ENCODE assay signal across 8 cellular contexts in genomic region chr19:52270266-52270885, GRCh38. TPM values are rescaled to one million over a fixed set of nuclear protein-coding genes. Genes with fewer than 3 reads are reported as not detected.
DNase-seq lines count a peak whose midpoint lies in the region; ATAC-seq and TF ChIP-seq lines count a peak whose summit lies in the region.

No MANE protein-coding gene starts in this region.

- H3K4me3 Mint-ChIP-seq in central memory CD8-positive, alpha-beta T cell, result peak overlapping the region; percentile 84

- intact Hi-C loops in A673 (cut with micrococcal nuclease; ENCODE audit: unreplicated experiment) (no loop called here), OCI-LY7 (cut with micrococcal nuclease; ENCODE audit: unreplicated experiment) (no loop called here), lower lobe of right lung (cut with DNase I) (no loop called here), transverse colon (cut with DNase I; ENCODE audit: low total_unique reads) (no loop called here)

- BruUV-seq in A673 (replicated peaks; lab: Mats Ljungman, UMichigan) (no TSS peak), OCI-LY7 (replicated peaks; lab: Mats Ljungman, UMichigan) (no TSS peak)

- peaks cover 48% of the 10 kb centered on the region for H3K4me1 Mint-ChIP-seq in central memory CD8-positive, alpha-beta T cell

- WGBS in transverse colon (ENCODE audit: low coverage in 1 of 2), 2 donors, result 3 to 14% methylated on average over 9 to 11 of the region's 11 CpGs

- no peak for TF ChIP-seq CTCF in A673 (conservative IDR thresholded peaks at IDR 0.05; ENCODE audit: low read depth, low read length)
- no peak for TF ChIP-seq CTCF in GM12864 (IDR thresholded peaks at IDR 0.05; ENCODE audit: low read depth, low read length, missing control alignments)
- no peak for TF ChIP-seq CTCF in OCI-LY7 (conservative IDR thresholded peaks at IDR 0.05; ENCODE audit: low read length)
- no peak for TF ChIP-seq CTCF in lower lobe of right lung (IDR thresholded peaks at IDR 0.05)
- no peak for TF ChIP-seq CTCF in transverse colon (IDR thresholded peaks at IDR 0.05)

- H4K20me1 ChIP-seq in OCI-LY7 (ENCODE audit: insufficient read depth, low read length), result no peaks in the 10 kb centered on the region

- H3K4me1 ChIP-seq in A673 (ENCODE audit: insufficient read depth, low read length, poor library complexity, severe bottlenecking) (peaks cover 3% of the 10 kb centered on the region), OCI-LY7 (ENCODE audit: insufficient read depth, low read length, poor library complexity, severe bottlenecking) (peaks cover 16% of the 10 kb centered on the region), lower lobe of right lung (peaks cover 18% of the 10 kb centered on the region), transverse colon (peaks cover 6 to 16% (median 12%) of the 10 kb centered on the region in 4 donors)

- TF ChIP-seq POLR2A in transverse colon (IDR thresholded peaks at IDR 0.05), result no peak

- H3K36me3 ChIP-seq in A673 (ENCODE audit: insufficient read depth, low read length, poor library complexity, severe bottlenecking), result peaks cover 32% of the 10 kb centered on the region
- peaks cover 47% of the 10 kb centered on the region for H3K36me3 ChIP-seq in OCI-LY7 (ENCODE audit: insufficient read depth, low read length)
- peaks cover 27% of the 10 kb centered on the region for H3K36me3 ChIP-seq in lower lobe of right lung
- H3K36me3 ChIP-seq in transverse colon, result peaks cover 0 to 7% (median 0%) of the 10 kb centered on the region in 4 donors

- H2AFZ ChIP-seq in OCI-LY7 (ENCODE audit: low read length), result peak overlapping the region; percentile 92; the same call in 1 of the 2 replicates

- H3K27ac ChIP-seq in A673 (ENCODE audit: low read depth, low read length, poor library complexity, severe bottlenecking), result peak overlapping the region; percentile 98
- peak overlapping the region; percentile 64 for H3K27ac ChIP-seq in OCI-LY7 (ENCODE audit: low read depth, low read length, poor library complexity, severe bottlenecking)
- peak overlapping the region; percentile 99 for H3K27ac ChIP-seq in lower lobe of right lung
- H3K27ac ChIP-seq in transverse colon, result peak overlapping the region; percentile 94 to 99 (median 96)

- no peak for TF ChIP-seq EP300 in transverse colon (IDR thresholded peaks at IDR 0.05; ENCODE audit: low read depth)

- in situ Hi-C loops in transverse colon (cut with MboI; ENCODE audit: low pct_ligation_motif_present in 1 of 4, low pct_unique_long_range_greater_than_20kb in 1 of 4, low sequenced_read_pairs in 3 of 4), result loop anchor here in 2 of 4 donors (25.0 kb wide), 1 partner anchor 467 kb away; the partner anchor contains the start of gene ZNF611 (in 2 of the 2)

- ATAC-seq in central memory CD8-positive, alpha-beta T cell (replicated peaks; ENCODE audit: extremely low read depth, poor library complexity, severe bottlenecking), result peak; percentile 5
- peak; percentile 41 to 45 for ATAC-seq in lower lobe of right lung

- H3K36me3 Mint-ChIP-seq in central memory CD8-positive, alpha-beta T cell (ENCODE audit: insufficient read depth), result peaks cover 13% of the 10 kb centered on the region

- no peaks in the 10 kb centered on the region for H3K27me3 Mint-ChIP-seq in central memory CD8-positive, alpha-beta T cell

- DNase-seq in A673 (ENCODE audit: low spot score) (peak; percentile 33), GM12864 (ENCODE audit: low read depth) (no peak), OCI-LY7 (ENCODE audit: low spot score) (no peak), lower lobe of right lung (no peak), transverse colon (peak; percentile 12), DMS114 treated with DMSO at 0.1 percent for 48 hours (lab: John Stamatoyannopoulos, UW; ENCODE audit: unreplicated experiment) (no peak)
- DNase-seq in central memory CD8-positive, alpha-beta T cell (ENCODE audit: low spot score in 2 of 2), result no peak
- no peak for DNase-seq in activated CD4-positive, CD25-positive, alpha-beta regulatory T cell treated with anti-CD3 and anti-CD28 coated beads, Interleukin-2, amount 50 U/mL, for 72 hours

- peaks cover 20% of the 10 kb centered on the region for H3K9me3 ChIP-seq in A673 (ENCODE audit: low read depth, low read length, poor library complexity, severe bottlenecking)
- H3K9me3 ChIP-seq in OCI-LY7 (ENCODE audit: low read length), result peaks cover 21% of the 10 kb centered on the region
- no peaks in the 10 kb centered on the region for H3K9me3 ChIP-seq in lower lobe of right lung
- H3K9me3 ChIP-seq in transverse colon, result no peaks in the 10 kb centered on the region

- H3K27me3 ChIP-seq in A673 (replicated peaks; ENCODE audit: insufficient read depth, low read depth, low read length, poor library complexity), result no peaks in the 10 kb centered on the region
- no peaks in the 10 kb centered on the region for H3K27me3 ChIP-seq in lower lobe of right lung (ENCODE audit: low read depth)
- no peaks in the 10 kb centered on the region for H3K27me3 ChIP-seq in transverse colon

- CTCF ChIA-PET in A673 (lab: Charles Lee) (no interaction called here), OCI-LY7 (lab: Charles Lee; ENCODE audit: unreplicated experiment) (no interaction called here)

- H3K27ac Mint-ChIP-seq in central memory CD8-positive, alpha-beta T cell (ENCODE audit: low read depth), result peak overlapping the region; percentile 94

- POLR2A ChIA-PET in A673 (lab: Charles Lee; ENCODE audit: low non-redundant PET), result no interaction called here
- POLR2A ChIA-PET in OCI-LY7 (lab: Charles Lee), result no interaction called here

- H3K79me2 ChIP-seq in OCI-LY7 (ENCODE audit: insufficient read depth, low read depth, low read length), result peaks cover 59% of the 10 kb centered on the region

- no peaks in the 10 kb centered on the region for H3K9me3 Mint-ChIP-seq in central memory CD8-positive, alpha-beta T cell

- H3K9me2 ChIP-seq in OCI-LY7 (ENCODE audit: insufficient read depth, low read length), result no peaks in the 10 kb centered on the region

- H3K4me3 ChIP-seq in A673 (ENCODE audit: low read depth, low read length, poor library complexity, severe bottlenecking) (peak overlapping the region; percentile 95), GM12864 (ENCODE audit: low read depth, low read length) (peak overlapping the region; percentile 91), OCI-LY7 (ENCODE audit: low read depth, low read length, poor library complexity, severe bottlenecking) (peak overlapping the region; percentile 91), lower lobe of right lung (peak overlapping the region; percentile 96), transverse colon (peak overlapping the region; percentile 40 to 94 (median 81))

- peak overlapping the region; percentile 87 for H3K4me2 ChIP-seq in OCI-LY7 (ENCODE audit: low read length)

RNA-seq across cellular contexts. Expression of gene ZNF766, which starts 1.0 kb away (rescaled TPM):
- 19.6 and 22.0 TPM in 2 replicates for total RNA-seq in A673 (2021)
- 15.5 and 17.1 TPM in 2 replicates for total RNA-seq in OCI-LY7 (2014; rRNA removed; shearing (Covaris generic))
- 15.8 and 26.4 TPM in 2 replicates for total RNA-seq in OCI-LY7 (2022)
- 17.9 TPM for total RNA-seq in lower lobe of right lung
- 10 to 100 TPM in 1 of 4 donors, 1 to 10 TPM in 3; 1.1 to 34.2 (median 6.8) TPM for total RNA-seq in transverse colon

RNA-seq across cellular contexts. Expression of gene ZNF480, which starts 26.6 kb away (rescaled TPM):
- total RNA-seq in A673 (2021) (19.4 and 20.7 TPM in 2 replicates), OCI-LY7 (2022) (15.5 and 16.0 TPM in 2 replicates), lower lobe of right lung (9.0 TPM), transverse colon (10 to 100 TPM in 3 of 4 donors, 1 to 10 TPM in 1; 9.4 to 20.1 (median 10.7) TPM)
- total RNA-seq in OCI-LY7 (2014; rRNA removed; shearing (Covaris generic)), result 9.3 and 12.0 TPM in 2 replicates

Comparison
In these comparisons a context has a peak if more than half of its experiments do, and no peak if none do; other contexts are left out.
1. DNase-seq: peak in A673 (single experiment) and transverse colon (single experiment); none in GM12864 (single experiment), OCI-LY7 (single experiment), central memory CD8-positive, alpha-beta T cell (0 of 2), lower lobe of right lung (single experiment), DMS114 treated with DMSO at 0.1 percent for 48 hours (single experiment) and activated CD4-positive, CD25-positive, alpha-beta regulatory T cell treated with anti-CD3 and anti-CD28 coated beads, Interleukin-2, amount 50 U/mL, for 72 hours (single experiment).
2. Peak in every context shown above with its lines, with median percentiles within 50 percentile points of each other: H3K27ac ChIP-seq and H3K4me3 ChIP-seq.